8 cellular contexts compared by ENCODE assay signal in the genomic region with DNA sequence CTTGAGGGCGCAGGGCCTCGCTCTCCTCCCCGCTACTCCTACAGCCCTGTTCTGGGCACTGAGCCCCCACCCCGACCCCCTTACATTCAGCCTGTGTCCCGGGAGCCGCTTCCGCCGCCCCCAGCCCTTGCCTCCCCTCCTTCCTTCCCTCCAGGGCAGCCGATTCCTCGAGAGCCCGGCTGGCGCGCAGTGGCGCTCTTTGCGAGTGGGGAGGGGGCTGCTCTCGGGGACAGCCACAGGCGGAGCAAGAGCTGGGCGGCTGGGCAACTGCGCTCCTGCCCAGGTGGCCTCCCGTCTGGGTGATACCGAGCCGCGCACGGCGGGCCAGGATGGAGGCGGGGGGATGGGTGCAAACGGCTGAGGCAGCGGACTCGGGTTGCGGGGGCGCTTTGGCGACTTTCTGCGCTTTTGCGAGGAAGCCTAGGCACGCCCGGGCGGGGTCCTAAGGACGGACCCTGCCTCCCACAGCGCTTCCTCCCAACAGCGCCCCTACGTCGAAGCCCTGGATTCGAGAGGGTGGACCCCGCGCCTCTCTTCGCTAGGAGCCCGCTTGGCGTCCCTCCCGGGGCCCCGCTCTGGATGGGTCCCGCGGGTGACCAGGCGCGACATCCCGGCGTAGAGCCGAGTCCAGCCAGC. TPM values are rescaled to one million over a fixed set of nuclear protein-coding genes. Genes with fewer than 3 reads are reported as not detected.
DNase-seq lines count a peak whose midpoint lies in the region; ATAC-seq and TF ChIP-seq lines count a peak whose summit lies in the region.

No MANE protein-coding gene starts in this region.

- H3K4me3 Mint-ChIP-seq in stimulated activated naive CD8-positive, alpha-beta T cell treated with anti-CD3 and anti-CD28 coated beads, Interleukin-15, Interleukin-2, amounts not matched to agents 100 ng/mL and 50 ng/mL, for 24 hours, result peak overlapping the region; percentile 37

- H3K9me3 Mint-ChIP-seq in stimulated activated naive CD8-positive, alpha-beta T cell treated with anti-CD3 and anti-CD28 coated beads, Interleukin-15, Interleukin-2, amounts not matched to agents 100 ng/mL and 50 ng/mL, for 24 hours, result no peaks in the 10 kb centered on the region

- H3K36me3 Mint-ChIP-seq in stimulated activated naive CD8-positive, alpha-beta T cell treated with anti-CD3 and anti-CD28 coated beads, Interleukin-15, Interleukin-2, amounts not matched to agents 100 ng/mL and 50 ng/mL, for 24 hours (ENCODE audit: low read depth), result no peaks in the 10 kb centered on the region

- H3K4me3 ChIP-seq in choroid plexus epithelial cell (ENCODE audit: low read depth, low read length) (peak overlapping the region; percentile 60), mesodermal cell (ENCODE audit: extremely low read depth, insufficient read depth, low read length, poor library complexity, severe bottlenecking) (peak overlapping the region; percentile 71)

- ATAC-seq in stimulated activated naive CD8-positive, alpha-beta T cell treated with anti-CD3 and anti-CD28 coated beads, Interleukin-15, Interleukin-2, amounts not matched to agents 100 U/mL and 50 U/mL, for 24 hours, result no peak
- ATAC-seq in GM21390 (IDR thresholded peaks at IDR 0.05; ENCODE audit: unreplicated experiment), result no peak

- H3K4me1 ChIP-seq in mesodermal cell (ENCODE audit: control insufficient read depth, insufficient read depth, low read length, poor library complexity, severe bottlenecking), result peaks cover 45% of the 10 kb centered on the region

- WGBS in mesodermal cell (ENCODE audit: insufficient coverage in 2 of 2), 2 experiments, result 0 to 1% methylated on average over 46 to 49 of the region's 57 CpGs

- H3K9me3 ChIP-seq in mesodermal cell (ENCODE audit: control insufficient read depth, low read length), result no peaks in the 10 kb centered on the region

- peaks cover 10% of the 10 kb centered on the region for H3K36me3 ChIP-seq in mesodermal cell (ENCODE audit: control insufficient read depth, insufficient read depth, low read length)

- no peak overlapping the region for H3K27ac Mint-ChIP-seq in stimulated activated naive CD8-positive, alpha-beta T cell treated with anti-CD3 and anti-CD28 coated beads, Interleukin-15, Interleukin-2, amounts not matched to agents 100 ng/mL and 50 ng/mL, for 24 hours

- H3K4me1 Mint-ChIP-seq in stimulated activated naive CD8-positive, alpha-beta T cell treated with anti-CD3 and anti-CD28 coated beads, Interleukin-15, Interleukin-2, amounts not matched to agents 100 ng/mL and 50 ng/mL, for 24 hours (ENCODE audit: low read depth), result peaks cover 8% of the 10 kb centered on the region

- peaks cover 26% of the 10 kb centered on the region for H3K27me3 Mint-ChIP-seq in stimulated activated naive CD8-positive, alpha-beta T cell treated with anti-CD3 and anti-CD28 coated beads, Interleukin-15, Interleukin-2, amounts not matched to agents 100 ng/mL and 50 ng/mL, for 24 hours

- intact Hi-C loops in posterior vena cava (cut with DNase I), result no loop called here

- TF ChIP-seq CTCF in choroid plexus epithelial cell (conservative IDR thresholded peaks at IDR 0.05; ENCODE audit: low read depth, low read length), result no peak

- no peak overlapping the region for H3K27ac ChIP-seq in mesodermal cell (ENCODE audit: low read depth, low read length, severe bottlenecking)

- no peak for DNase-seq in stimulated activated naive CD8-positive, alpha-beta T cell treated with anti-CD3 and anti-CD28 coated beads, Interleukin-15, Interleukin-2, amounts not matched to agents 100 U/mL and 50 U/mL, for 24 hours
- DNase-seq in choroid plexus epithelial cell (ENCODE audit: low read depth) (no peak), germinal center (ENCODE audit: low spot score) (no peak), NCI-H1436 (lab: John Stamatoyannopoulos, UW) (no peak), posterior vena cava (ENCODE audit: low spot score) (no peak)

RNA-seq across cellular contexts. Expression of gene MMP15, which starts 1.3 kb away (rescaled TPM):
- 43.4 TPM for polyA plus RNA-seq in mesodermal cell (2013, experiment 1 of 2)
- polyA plus RNA-seq in mesodermal cell (2013, experiment 2 of 2), result 37.4 TPM
- total RNA-seq in posterior vena cava, result 1 to 10 TPM; 4.4 to 5.8 TPM

RNA-seq across cellular contexts. Expression of gene USB1, which starts 25.6 kb away (rescaled TPM):
- 66.8 TPM for polyA plus RNA-seq in mesodermal cell (2013, experiment 1 of 2)
- 62.9 TPM for polyA plus RNA-seq in mesodermal cell (2013, experiment 2 of 2)
- 10 to 100 TPM; 34.1 to 39.0 TPM for total RNA-seq in posterior vena cava

RNA-seq across cellular contexts. Expression of gene ZNF319, which starts 26.4 kb away (rescaled TPM):
- 6.6 TPM for polyA plus RNA-seq in mesodermal cell (2013, experiment 1 of 2)
- polyA plus RNA-seq in mesodermal cell (2013, experiment 2 of 2), result 5.7 TPM
- total RNA-seq in posterior vena cava, result 1 to 10 TPM; 7.1 to 7.5 TPM

RNA-seq across cellular contexts. Expression of gene CNGB1, which starts 55.9 kb away (rescaled TPM):
- 0.11 TPM for polyA plus RNA-seq in mesodermal cell (2013, experiment 1 of 2)
- polyA plus RNA-seq in mesodermal cell (2013, experiment 2 of 2), result 0.35 TPM
- total RNA-seq in posterior vena cava, result not detected
